Comparison of ENCODE assay signal across 1 cellular context in the genomic region with DNA sequence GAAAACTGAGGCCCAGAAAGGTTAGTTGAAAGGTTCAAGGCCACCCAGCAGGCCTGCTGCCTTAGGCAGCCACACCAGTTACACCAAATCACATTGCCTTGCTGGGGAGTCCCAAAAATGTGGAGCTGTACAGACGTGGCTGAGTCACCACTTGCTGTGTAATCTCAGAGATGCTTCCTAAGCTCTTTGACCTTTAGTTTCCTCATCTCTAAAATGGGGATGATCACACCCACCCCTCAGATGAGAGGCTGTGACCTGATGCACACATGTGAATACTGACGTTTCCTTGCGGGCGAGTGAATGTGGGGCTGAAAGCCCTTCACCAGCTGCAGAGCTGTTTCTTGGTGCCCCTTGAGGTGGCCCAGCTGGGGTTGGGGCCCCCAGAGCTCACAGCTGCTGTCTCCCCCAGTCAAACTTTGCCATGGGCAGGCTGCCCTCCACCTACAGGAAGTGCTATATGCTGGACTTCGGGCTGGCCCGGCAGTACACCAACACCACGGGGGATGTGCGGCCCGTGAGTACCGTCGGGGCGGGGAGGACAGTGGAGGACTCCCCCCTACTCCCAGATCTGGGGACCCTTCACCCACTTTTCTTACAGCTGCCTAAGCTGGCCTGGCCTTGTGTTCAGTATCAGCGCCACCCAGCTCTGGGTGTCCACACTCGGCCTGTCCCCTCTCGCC.
TF ChIP-seq lines count a peak whose summit lies in the region.

No MANE protein-coding gene starts in this region.

TF ChIP-seq in WTC11, 78 proteins besides CTCF, POLR2A, EP300 and RAD21:
- TF ChIP-seq TCF7 (CRISPR knock-in tag; IDR thresholded peaks at IDR 0.05; ENCODE audit: low read depth) (no peak), PRRX2 (CRISPR knock-in tag; IDR thresholded peaks at IDR 0.05) (no peak), SMAD3 (CRISPR knock-in tag; IDR thresholded peaks at IDR 0.05; ENCODE audit: borderline replicate concordance) (no peak), JAZF1 (CRISPR knock-in tag; IDR thresholded peaks at IDR 0.05) (no peak), NR2C2 (CRISPR knock-in tag; IDR thresholded peaks at IDR 0.05) (no peak), NR3C1 (CRISPR knock-in tag; conservative IDR thresholded peaks at IDR 0.05; ENCODE audit: low read depth) (no peak)
- TF ChIP-seq, protein P1, sequence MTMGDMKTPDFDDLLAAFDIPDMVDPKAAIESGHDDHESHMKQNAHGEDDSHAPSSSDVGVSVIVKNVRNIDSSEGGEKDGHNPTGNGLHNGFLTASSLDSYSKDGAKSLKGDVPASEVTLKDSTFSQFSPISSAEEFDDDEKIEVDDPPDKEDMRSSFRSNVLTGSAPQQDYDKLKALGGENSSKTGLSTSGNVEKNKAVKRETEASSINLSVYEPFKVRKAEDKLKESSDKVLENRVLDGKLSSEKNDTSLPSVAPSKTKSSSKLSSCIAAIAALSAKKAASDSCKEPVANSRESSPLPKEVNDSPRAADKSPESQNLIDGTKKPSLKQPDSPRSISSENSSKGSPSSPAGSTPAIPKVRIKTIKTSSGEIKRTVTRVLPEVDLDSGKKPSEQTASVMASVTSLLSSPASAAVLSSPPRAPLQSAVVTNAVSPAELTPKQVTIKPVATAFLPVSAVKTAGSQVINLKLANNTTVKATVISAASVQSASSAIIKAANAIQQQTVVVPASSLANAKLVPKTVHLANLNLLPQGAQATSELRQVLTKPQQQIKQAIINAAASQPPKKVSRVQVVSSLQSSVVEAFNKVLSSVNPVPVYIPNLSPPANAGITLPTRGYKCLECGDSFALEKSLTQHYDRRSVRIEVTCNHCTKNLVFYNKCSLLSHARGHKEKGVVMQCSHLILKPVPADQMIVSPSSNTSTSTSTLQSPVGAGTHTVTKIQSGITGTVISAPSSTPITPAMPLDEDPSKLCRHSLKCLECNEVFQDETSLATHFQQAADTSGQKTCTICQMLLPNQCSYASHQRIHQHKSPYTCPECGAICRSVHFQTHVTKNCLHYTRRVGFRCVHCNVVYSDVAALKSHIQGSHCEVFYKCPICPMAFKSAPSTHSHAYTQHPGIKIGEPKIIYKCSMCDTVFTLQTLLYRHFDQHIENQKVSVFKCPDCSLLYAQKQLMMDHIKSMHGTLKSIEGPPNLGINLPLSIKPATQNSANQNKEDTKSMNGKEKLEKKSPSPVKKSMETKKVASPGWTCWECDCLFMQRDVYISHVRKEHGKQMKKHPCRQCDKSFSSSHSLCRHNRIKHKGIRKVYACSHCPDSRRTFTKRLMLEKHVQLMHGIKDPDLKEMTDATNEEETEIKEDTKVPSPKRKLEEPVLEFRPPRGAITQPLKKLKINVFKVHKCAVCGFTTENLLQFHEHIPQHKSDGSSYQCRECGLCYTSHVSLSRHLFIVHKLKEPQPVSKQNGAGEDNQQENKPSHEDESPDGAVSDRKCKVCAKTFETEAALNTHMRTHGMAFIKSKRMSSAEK (CRISPR knock-in tag; IDR thresholded peaks at IDR 0.05; ENCODE audit: borderline replicate concordance): no peak
- TF ChIP-seq, protein P2, sequence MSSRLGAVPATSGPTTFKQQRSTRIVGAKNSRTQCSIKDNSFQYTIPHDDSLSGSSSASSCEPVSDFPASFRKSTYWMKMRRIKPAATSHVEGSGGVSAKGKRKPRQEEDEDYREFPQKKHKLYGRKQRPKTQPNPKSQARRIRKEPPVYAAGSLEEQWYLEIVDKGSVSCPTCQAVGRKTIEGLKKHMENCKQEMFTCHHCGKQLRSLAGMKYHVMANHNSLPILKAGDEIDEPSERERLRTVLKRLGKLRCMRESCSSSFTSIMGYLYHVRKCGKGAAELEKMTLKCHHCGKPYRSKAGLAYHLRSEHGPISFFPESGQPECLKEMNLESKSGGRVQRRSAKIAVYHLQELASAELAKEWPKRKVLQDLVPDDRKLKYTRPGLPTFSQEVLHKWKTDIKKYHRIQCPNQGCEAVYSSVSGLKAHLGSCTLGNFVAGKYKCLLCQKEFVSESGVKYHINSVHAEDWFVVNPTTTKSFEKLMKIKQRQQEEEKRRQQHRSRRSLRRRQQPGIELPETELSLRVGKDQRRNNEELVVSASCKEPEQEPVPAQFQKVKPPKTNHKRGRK (CRISPR knock-in tag; IDR thresholded peaks at IDR 0.05; ENCODE audit: borderline replicate concordance): no peak
- TF ChIP-seq, protein P3, sequence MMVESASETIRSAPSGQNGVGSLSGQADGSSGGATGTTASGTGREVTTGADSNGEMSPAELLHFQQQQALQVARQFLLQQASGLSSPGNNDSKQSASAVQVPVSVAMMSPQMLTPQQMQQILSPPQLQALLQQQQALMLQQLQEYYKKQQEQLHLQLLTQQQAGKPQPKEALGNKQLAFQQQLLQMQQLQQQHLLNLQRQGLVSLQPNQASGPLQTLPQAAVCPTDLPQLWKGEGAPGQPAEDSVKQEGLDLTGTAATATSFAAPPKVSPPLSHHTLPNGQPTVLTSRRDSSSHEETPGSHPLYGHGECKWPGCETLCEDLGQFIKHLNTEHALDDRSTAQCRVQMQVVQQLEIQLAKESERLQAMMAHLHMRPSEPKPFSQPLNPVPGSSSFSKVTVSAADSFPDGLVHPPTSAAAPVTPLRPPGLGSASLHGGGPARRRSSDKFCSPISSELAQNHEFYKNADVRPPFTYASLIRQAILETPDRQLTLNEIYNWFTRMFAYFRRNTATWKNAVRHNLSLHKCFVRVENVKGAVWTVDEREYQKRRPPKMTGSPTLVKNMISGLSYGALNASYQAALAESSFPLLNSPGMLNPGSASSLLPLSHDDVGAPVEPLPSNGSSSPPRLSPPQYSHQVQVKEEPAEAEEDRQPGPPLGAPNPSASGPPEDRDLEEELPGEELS (CRISPR knock-in tag; IDR thresholded peaks at IDR 0.05): no peak
- TF ChIP-seq, protein P4, sequence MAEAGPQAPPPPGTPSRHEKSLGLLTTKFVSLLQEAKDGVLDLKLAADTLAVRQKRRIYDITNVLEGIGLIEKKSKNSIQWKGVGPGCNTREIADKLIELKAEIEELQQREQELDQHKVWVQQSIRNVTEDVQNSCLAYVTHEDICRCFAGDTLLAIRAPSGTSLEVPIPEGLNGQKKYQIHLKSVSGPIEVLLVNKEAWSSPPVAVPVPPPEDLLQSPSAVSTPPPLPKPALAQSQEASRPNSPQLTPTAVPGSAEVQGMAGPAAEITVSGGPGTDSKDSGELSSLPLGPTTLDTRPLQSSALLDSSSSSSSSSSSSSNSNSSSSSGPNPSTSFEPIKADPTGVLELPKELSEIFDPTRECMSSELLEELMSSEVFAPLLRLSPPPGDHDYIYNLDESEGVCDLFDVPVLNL (CRISPR knock-in tag; IDR thresholded peaks at IDR 0.05; ENCODE audit: borderline replicate concordance, low read depth): no peak
- TF ChIP-seq, protein P5, sequence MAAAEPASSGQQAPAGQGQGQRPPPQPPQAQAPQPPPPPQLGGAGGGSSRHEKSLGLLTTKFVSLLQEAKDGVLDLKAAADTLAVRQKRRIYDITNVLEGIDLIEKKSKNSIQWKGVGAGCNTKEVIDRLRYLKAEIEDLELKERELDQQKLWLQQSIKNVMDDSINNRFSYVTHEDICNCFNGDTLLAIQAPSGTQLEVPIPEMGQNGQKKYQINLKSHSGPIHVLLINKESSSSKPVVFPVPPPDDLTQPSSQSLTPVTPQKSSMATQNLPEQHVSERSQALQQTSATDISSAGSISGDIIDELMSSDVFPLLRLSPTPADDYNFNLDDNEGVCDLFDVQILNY (CRISPR knock-in tag; IDR thresholded peaks at IDR 0.05): no peak
- TF ChIP-seq, protein P6, sequence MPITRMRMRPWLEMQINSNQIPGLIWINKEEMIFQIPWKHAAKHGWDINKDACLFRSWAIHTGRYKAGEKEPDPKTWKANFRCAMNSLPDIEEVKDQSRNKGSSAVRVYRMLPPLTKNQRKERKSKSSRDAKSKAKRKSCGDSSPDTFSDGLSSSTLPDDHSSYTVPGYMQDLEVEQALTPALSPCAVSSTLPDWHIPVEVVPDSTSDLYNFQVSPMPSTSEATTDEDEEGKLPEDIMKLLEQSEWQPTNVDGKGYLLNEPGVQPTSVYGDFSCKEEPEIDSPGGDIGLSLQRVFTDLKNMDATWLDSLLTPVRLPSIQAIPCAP (CRISPR knock-in tag; IDR thresholded peaks at IDR 0.05): no peak
- TF ChIP-seq, protein P7, sequence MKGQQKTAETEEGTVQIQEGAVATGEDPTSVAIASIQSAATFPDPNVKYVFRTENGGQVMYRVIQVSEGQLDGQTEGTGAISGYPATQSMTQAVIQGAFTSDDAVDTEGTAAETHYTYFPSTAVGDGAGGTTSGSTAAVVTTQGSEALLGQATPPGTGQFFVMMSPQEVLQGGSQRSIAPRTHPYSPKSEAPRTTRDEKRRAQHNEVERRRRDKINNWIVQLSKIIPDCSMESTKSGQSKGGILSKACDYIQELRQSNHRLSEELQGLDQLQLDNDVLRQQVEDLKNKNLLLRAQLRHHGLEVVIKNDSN (CRISPR knock-in tag; IDR thresholded peaks at IDR 0.05): no peak
- TF ChIP-seq, protein P8, sequence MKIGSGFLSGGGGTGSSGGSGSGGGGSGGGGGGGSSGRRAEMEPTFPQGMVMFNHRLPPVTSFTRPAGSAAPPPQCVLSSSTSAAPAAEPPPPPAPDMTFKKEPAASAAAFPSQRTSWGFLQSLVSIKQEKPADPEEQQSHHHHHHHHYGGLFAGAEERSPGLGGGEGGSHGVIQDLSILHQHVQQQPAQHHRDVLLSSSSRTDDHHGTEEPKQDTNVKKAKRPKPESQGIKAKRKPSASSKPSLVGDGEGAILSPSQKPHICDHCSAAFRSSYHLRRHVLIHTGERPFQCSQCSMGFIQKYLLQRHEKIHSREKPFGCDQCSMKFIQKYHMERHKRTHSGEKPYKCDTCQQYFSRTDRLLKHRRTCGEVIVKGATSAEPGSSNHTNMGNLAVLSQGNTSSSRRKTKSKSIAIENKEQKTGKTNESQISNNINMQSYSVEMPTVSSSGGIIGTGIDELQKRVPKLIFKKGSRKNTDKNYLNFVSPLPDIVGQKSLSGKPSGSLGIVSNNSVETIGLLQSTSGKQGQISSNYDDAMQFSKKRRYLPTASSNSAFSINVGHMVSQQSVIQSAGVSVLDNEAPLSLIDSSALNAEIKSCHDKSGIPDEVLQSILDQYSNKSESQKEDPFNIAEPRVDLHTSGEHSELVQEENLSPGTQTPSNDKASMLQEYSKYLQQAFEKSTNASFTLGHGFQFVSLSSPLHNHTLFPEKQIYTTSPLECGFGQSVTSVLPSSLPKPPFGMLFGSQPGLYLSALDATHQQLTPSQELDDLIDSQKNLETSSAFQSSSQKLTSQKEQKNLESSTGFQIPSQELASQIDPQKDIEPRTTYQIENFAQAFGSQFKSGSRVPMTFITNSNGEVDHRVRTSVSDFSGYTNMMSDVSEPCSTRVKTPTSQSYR (CRISPR knock-in tag; IDR thresholded peaks at IDR 0.05): no peak
